Comparison of ENCODE assay signal across 16 cellular contexts in the genomic region with DNA sequence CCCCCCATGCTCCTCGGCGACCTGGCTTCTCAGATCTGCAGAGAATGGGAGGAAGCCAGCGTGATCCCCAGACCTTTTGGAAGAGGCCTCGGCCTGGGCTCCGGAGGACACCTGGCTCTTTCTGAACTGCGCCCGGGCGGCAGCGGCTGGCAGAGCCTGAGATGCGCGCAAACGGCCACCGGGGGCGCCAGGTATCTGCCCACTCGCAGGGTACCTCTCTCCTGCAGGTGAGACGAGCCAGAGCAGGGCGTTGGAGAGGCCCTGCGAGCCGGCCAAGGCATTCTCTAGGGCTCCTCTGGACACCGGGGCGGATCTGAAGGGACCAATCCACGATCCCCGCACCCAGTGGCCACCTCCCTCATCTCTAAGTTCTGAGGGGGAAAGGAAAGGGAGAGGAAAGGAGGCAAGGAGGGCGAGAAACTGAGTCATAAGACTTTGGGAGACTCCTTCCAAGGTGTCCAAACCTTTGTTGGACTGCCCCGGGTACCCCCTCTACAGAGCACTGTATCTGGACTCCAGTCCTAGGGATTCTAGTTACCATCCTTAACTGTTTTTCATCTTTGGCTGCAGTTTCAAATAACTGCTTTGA. TPM values are rescaled to one million over a fixed set of nuclear protein-coding genes. Genes with fewer than 3 reads are reported as not detected.
DNase-seq lines count a peak whose midpoint lies in the region; ATAC-seq and TF ChIP-seq lines count a peak whose summit lies in the region.
"Had no signal": no experiment of that assay in that cellular context is flagged by ENCODE, and none has a peak within 500 bp of the region (broad histone marks: within the 10 kb centered on the region; RNA-seq: fewer than 3 reads in every experiment).

No MANE protein-coding gene starts in this region.

- no peak overlapping the region for H3K27ac ChIP-seq in CD4-positive, alpha-beta memory T cell (ENCODE audit: low read depth, low read length)

- peak; percentile 16 for TF ChIP-seq CTCF in nephron progenitor cell (IDR thresholded peaks at IDR 0.05)

- no peaks in the 10 kb centered on the region for H3K27me3 ChIP-seq in CD4-positive, alpha-beta memory T cell (ENCODE audit: insufficient read depth, low read length)

- H3K4me1 ChIP-seq in CD4-positive, alpha-beta memory T cell (ENCODE audit: insufficient read depth, low read length) = no peaks in the 10 kb centered on the region

- H3K4me1 Mint-ChIP-seq in activated naive CD8-positive, alpha-beta T cell treated with anti-CD3 and anti-CD28 coated beads for 36 hours = no peaks in the 10 kb centered on the region
- H3K4me1 Mint-ChIP-seq in nephron progenitor cell = no peaks in the 10 kb centered on the region
- no peaks in the 10 kb centered on the region for H3K4me1 Mint-ChIP-seq in CD4-positive, alpha-beta memory T cell
- H3K4me1 Mint-ChIP-seq: stimulated activated effector memory CD8-positive, alpha-beta T cell treated with anti-CD3 and anti-CD28 coated beads, Interleukin-12 subunit alpha, Interleukin-12 subunit beta, amount 100 ng/mL, for 72 hours had no signal

- no peaks in the 10 kb centered on the region for H3K36me3 Mint-ChIP-seq in activated naive CD8-positive, alpha-beta T cell treated with anti-CD3 and anti-CD28 coated beads for 36 hours
- no peaks in the 10 kb centered on the region for H3K36me3 Mint-ChIP-seq in nephron progenitor cell (ENCODE audit: low read depth)
- peaks cover 0 to 4% of the 10 kb centered on the region in 2 donors for H3K36me3 Mint-ChIP-seq in CD4-positive, alpha-beta memory T cell
- H3K36me3 Mint-ChIP-seq: stimulated activated effector memory CD8-positive, alpha-beta T cell treated with anti-CD3 and anti-CD28 coated beads, Interleukin-12 subunit alpha, Interleukin-12 subunit beta, amount 100 ng/mL, for 72 hours had no signal

- H3K36me3 ChIP-seq in CD4-positive, alpha-beta memory T cell (ENCODE audit: insufficient read depth, low read length) = no peaks in the 10 kb centered on the region

- no peak overlapping the region for H3K4me3 ChIP-seq in CD4-positive, alpha-beta memory T cell (ENCODE audit: low read length in 2 of 2)

- no peak overlapping the region for H3K4me3 Mint-ChIP-seq in activated naive CD8-positive, alpha-beta T cell treated with anti-CD3 and anti-CD28 coated beads for 36 hours
- no peak overlapping the region for H3K4me3 Mint-ChIP-seq in nephron progenitor cell
- H3K4me3 Mint-ChIP-seq in CD4-positive, alpha-beta memory T cell = no peak overlapping the region
- H3K4me3 Mint-ChIP-seq: stimulated activated effector memory CD8-positive, alpha-beta T cell treated with anti-CD3 and anti-CD28 coated beads, Interleukin-12 subunit alpha, Interleukin-12 subunit beta, amount 100 ng/mL, for 72 hours had no signal

- H3K9me3 ChIP-seq in CD4-positive, alpha-beta memory T cell (ENCODE audit: control insufficient read depth in 1 of 2, low read length in 2 of 2) = no peaks in the 10 kb centered on the region

- no peak for ATAC-seq in GM18502 (IDR thresholded peaks at IDR 0.05; ENCODE audit: poor library complexity, unreplicated experiment)
- ATAC-seq: esophagus mucosa; stimulated activated effector memory CD8-positive, alpha-beta T cell treated with anti-CD3 and anti-CD28 coated beads, Interleukin-12 subunit alpha, Interleukin-12 subunit beta, amount 100 ng/mL, for 72 hours had no signal

- H3K27me3 Mint-ChIP-seq in activated naive CD8-positive, alpha-beta T cell treated with anti-CD3 and anti-CD28 coated beads for 36 hours = peaks cover 42% of the 10 kb centered on the region
- peaks cover 50% of the 10 kb centered on the region for H3K27me3 Mint-ChIP-seq in nephron progenitor cell (ENCODE audit: low read depth, poor library complexity)
- H3K27me3 Mint-ChIP-seq in CD4-positive, alpha-beta memory T cell = peaks cover 0 to 10% of the 10 kb centered on the region in 2 donors

- CTCF ChIA-PET in CD4-positive, alpha-beta memory T cell (lab: Charles Lee; ENCODE audit: partially characterized antibody) = no interaction called here

- peak; percentile 42 for DNase-seq in NCI-H748 (lab: John Stamatoyannopoulos, UW; ENCODE audit: unreplicated experiment)
- no peak for DNase-seq in NCI-H748 treated with DMSO at 0.1 percent for 48 hours (lab: John Stamatoyannopoulos, UW)
- peak; percentile 1 for DNase-seq in HT-29 (ENCODE audit: low spot score)
- peak; percentile 2 for DNase-seq in activated naive CD8-positive, alpha-beta T cell treated with anti-CD3 and anti-CD28 coated beads for 36 hours
- DNase-seq in nephron progenitor cell = peak; percentile 12
- DNase-seq in CD4-positive, alpha-beta memory T cell = no peak
- no peak for DNase-seq in retina
- DNase-seq: islet precursor cell, NCI-H510A had no signal

- intact Hi-C loops in CD4-positive, alpha-beta memory T cell (cut with micrococcal nuclease) = no loop called here

- POLR2A ChIA-PET in CD4-positive, alpha-beta memory T cell (lab: Charles Lee; ENCODE audit: partially characterized antibody) = no interaction called here

- no peak overlapping the region for H3K27ac Mint-ChIP-seq in activated naive CD8-positive, alpha-beta T cell treated with anti-CD3 and anti-CD28 coated beads for 36 hours
- H3K27ac Mint-ChIP-seq in nephron progenitor cell = no peak overlapping the region
- no peak overlapping the region for H3K27ac Mint-ChIP-seq in CD4-positive, alpha-beta memory T cell
- H3K27ac Mint-ChIP-seq: stimulated activated effector memory CD8-positive, alpha-beta T cell treated with anti-CD3 and anti-CD28 coated beads, Interleukin-12 subunit alpha, Interleukin-12 subunit beta, amount 100 ng/mL, for 72 hours had no signal

- peaks cover 6% of the 10 kb centered on the region for H3K9me3 Mint-ChIP-seq in activated naive CD8-positive, alpha-beta T cell treated with anti-CD3 and anti-CD28 coated beads for 36 hours
- H3K9me3 Mint-ChIP-seq in nephron progenitor cell = peaks cover 46% of the 10 kb centered on the region
- peaks cover 0 to 28% (median 17%) of the 10 kb centered on the region in 8 donors for H3K9me3 Mint-ChIP-seq in CD4-positive, alpha-beta memory T cell

RNA-seq across cellular contexts. Expression of gene SLC46A2, which starts 55.0 kb away (rescaled TPM):
- not detected in 2 replicates for total RNA-seq in HT-29 (2014; rRNA removed; shearing (Covaris generic))
- not detected for total RNA-seq in activated naive CD8-positive, alpha-beta T cell treated with anti-CD3 and anti-CD28 coated beads for 36 hours
- not detected for total RNA-seq in CD4-positive, alpha-beta memory T cell
- not detected for polyA plus RNA-seq in CD4-positive, alpha-beta memory T cell
- total RNA-seq: bronchial epithelial cell; T-helper 1 cell treated with Interleukin-12 subunit alpha and Interleukin-12 subunit beta and Interleukin-4 antibody, amounts not matched to agents 30 ng/mL and 1 ng/mL, for 36 hours had no signal
- polyA plus RNA-seq: AG04450, neural cell had no signal

Comparison
In these comparisons a context has a peak if more than half of its experiments do, and no peak if none do; other contexts are left out.
1. DNase-seq: peak in NCI-H748 (single experiment), HT-29 (single experiment), activated naive CD8-positive, alpha-beta T cell treated with anti-CD3 and anti-CD28 coated beads for 36 hours (single experiment) and nephron progenitor cell (single experiment); none in NCI-H748 treated with DMSO at 0.1 percent for 48 hours (single experiment), CD4-positive, alpha-beta memory T cell (0 of 5) and retina (single experiment).